Comparison of ENCODE assay signal across 10 cellular contexts in the genomic region with DNA sequence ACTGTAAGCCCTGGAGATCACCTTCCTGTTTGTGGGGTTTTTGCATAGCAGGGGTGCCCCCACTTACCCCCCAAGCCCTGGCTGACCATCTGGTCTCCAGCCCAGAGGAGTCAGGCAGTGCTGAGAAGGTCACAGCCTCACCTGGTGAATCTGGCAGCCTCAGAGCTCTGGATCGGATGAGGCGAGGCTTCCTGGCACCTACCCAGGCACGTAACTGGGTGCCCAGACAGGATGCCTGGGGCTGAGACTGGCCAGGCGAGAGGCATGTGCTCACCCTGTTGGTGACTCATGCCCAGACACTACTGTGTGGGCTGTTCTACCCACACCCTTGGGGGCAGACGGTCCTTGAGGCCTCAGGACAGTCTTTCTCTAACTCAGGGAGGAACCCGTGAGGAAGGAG. TPM values are rescaled to one million over a fixed set of nuclear protein-coding genes. Genes with fewer than 3 reads are reported as not detected.
DNase-seq lines count a peak whose midpoint lies in the region; ATAC-seq and TF ChIP-seq lines count a peak whose summit lies in the region.
"Had no signal": no experiment of that assay in that cellular context is flagged by ENCODE, and none has a peak within 500 bp of the region (broad histone marks: within the 10 kb centered on the region; RNA-seq: fewer than 3 reads in every experiment).

No MANE protein-coding gene starts in this region.

- TF ChIP-seq POLR2A in sigmoid colon (IDR thresholded peaks at IDR 0.05): no peak

- no peaks in the 10 kb centered on the region for H3K27me3 Mint-ChIP-seq in CD4-positive, alpha-beta T cell

- WGBS in sigmoid colon, 2 donors: 4 to 47% methylated on average over 6 of the region's 6 CpGs

- H3K36me3 ChIP-seq in sigmoid colon: no peaks in the 10 kb centered on the region
- no peaks in the 10 kb centered on the region for H3K36me3 ChIP-seq in H7 (replicated peaks; ENCODE audit: control insufficient read depth, insufficient read depth, low read length)
- H3K36me3 ChIP-seq: uterus had no signal

- TF ChIP-seq EP300 in sigmoid colon (IDR thresholded peaks at IDR 0.05): peak in 1 of 4 donors; percentile 31

- DNase-seq in GOT3 (lab: John Stamatoyannopoulos, UW): peak; percentile 43
- DNase-seq in T1000 (lab: John Stamatoyannopoulos, UW): peak; percentile 69
- DNase-seq in foreskin melanocyte: peak; percentile 88
- DNase-seq in sigmoid colon: no peak
- DNase-seq in CD4-positive, alpha-beta T cell: no peak
- DNase-seq in NCI-H1436 treated with DMSO at 0.1 percent for 48 hours (lab: John Stamatoyannopoulos, UW): no peak
- no peak for DNase-seq in H7
- DNase-seq in ecto neural progenitor cell (ENCODE audit: low spot score): no peak
- DNase-seq: activated CD8-positive, alpha-beta memory T cell treated with anti-CD3 and anti-CD28 coated beads, Interleukin-2, amount 10 ng/mL, durations not matched to agents 7 days and 5 days had no signal

- TF ChIP-seq CTCF in sigmoid colon (IDR thresholded peaks at IDR 0.05): no peak
- no peak for TF ChIP-seq CTCF in CD4-positive, alpha-beta T cell (IDR thresholded peaks at IDR 0.05)

- H3K27ac ChIP-seq in sigmoid colon: peak overlapping the region in 3 of 4 donors; percentile 8 to 53 (median 26)
- H3K27ac ChIP-seq in CD4-positive, alpha-beta T cell (ENCODE audit: low read depth, low read length): no peak overlapping the region
- H3K27ac ChIP-seq: uterus had no signal

- no peaks in the 10 kb centered on the region for H3K36me3 Mint-ChIP-seq in CD4-positive, alpha-beta T cell (ENCODE audit: low read depth)
- H3K36me3 Mint-ChIP-seq: activated CD8-positive, alpha-beta memory T cell treated with anti-CD3 and anti-CD28 coated beads, Interleukin-2, amount 10 ng/mL, durations not matched to agents 7 days and 5 days had no signal

- H3K27me3 ChIP-seq in sigmoid colon: no peaks in the 10 kb centered on the region
- H3K27me3 ChIP-seq in CD4-positive, alpha-beta T cell (ENCODE audit: control insufficient read depth, insufficient read depth, low read length): no peaks in the 10 kb centered on the region
- H3K27me3 ChIP-seq in H7 (ENCODE audit: control insufficient read depth, insufficient read depth, low read length): no peaks in the 10 kb centered on the region
- H3K27me3 ChIP-seq: uterus had no signal

- ATAC-seq in CD4-positive, alpha-beta T cell (ENCODE audit: poor library complexity): no peak
- ATAC-seq: activated CD8-positive, alpha-beta memory T cell treated with anti-CD3 and anti-CD28 coated beads, Interleukin-2, amount 10 ng/mL, durations not matched to agents 7 days and 5 days had no signal

- peaks cover 5% of the 10 kb centered on the region for H3K4me1 Mint-ChIP-seq in CD4-positive, alpha-beta T cell (ENCODE audit: low read depth)

- no peak overlapping the region for H3K27ac Mint-ChIP-seq in CD4-positive, alpha-beta T cell
- H3K27ac Mint-ChIP-seq: activated CD8-positive, alpha-beta memory T cell treated with anti-CD3 and anti-CD28 coated beads, Interleukin-2, amount 10 ng/mL, durations not matched to agents 7 days and 5 days had no signal

- CTCF ChIA-PET in CD4-positive, alpha-beta T cell (lab: Charles Lee): interaction anchor here (3.3 kb wide), 1 partner anchor 108 kb away, joined by 17 read pairs; no protein-coding TSS in a partner anchor

- H3K4me3 ChIP-seq in sigmoid colon: no peak overlapping the region
- H3K4me3 ChIP-seq in H7 (ENCODE audit: insufficient read depth, low read depth, low read length): no peak overlapping the region
- H3K4me3 ChIP-seq: uterus had no signal

- H3K4me1 ChIP-seq in sigmoid colon: peaks cover 0 to 16% (median 13%) of the 10 kb centered on the region in 4 donors
- H3K4me1 ChIP-seq: uterus had no signal

- H3K9me3 ChIP-seq in sigmoid colon: no peaks in the 10 kb centered on the region
- no peaks in the 10 kb centered on the region for H3K9me3 ChIP-seq in CD4-positive, alpha-beta T cell (ENCODE audit: control insufficient read depth, low read length)
- H3K9me3 ChIP-seq: uterus had no signal

- no peak overlapping the region for H3K4me3 Mint-ChIP-seq in CD4-positive, alpha-beta T cell
- H3K4me3 Mint-ChIP-seq: activated CD8-positive, alpha-beta memory T cell treated with anti-CD3 and anti-CD28 coated beads, Interleukin-2, amount 10 ng/mL, durations not matched to agents 7 days and 5 days had no signal

- POLR2A ChIA-PET in CD4-positive, alpha-beta T cell (lab: Charles Lee): no interaction called here

- intact Hi-C loops in sigmoid colon (cut with DNase I): no loop called here
- intact Hi-C loops in CD4-positive, alpha-beta T cell (cut with DNase I, micrococcal nuclease): no loop called here

- H3K9me3 Mint-ChIP-seq in CD4-positive, alpha-beta T cell: no peaks in the 10 kb centered on the region

RNA-seq across cellular contexts. Expression of gene PADI3, which starts 15.2 kb away (rescaled TPM):
- not detected for total RNA-seq in sigmoid colon
- under 1 TPM in 1 of 3 donors, not detected in 2; 0.51 TPM for polyA plus RNA-seq in sigmoid colon
- total RNA-seq in CD4-positive, alpha-beta T cell: not detected
- 1.2 and 4.1 TPM in 2 replicates for total RNA-seq in H7 (2014; rRNA removed; shearing (Covaris generic))
- total RNA-seq: activated CD8-positive, alpha-beta memory T cell treated with anti-CD3 and anti-CD28 coated beads, Interleukin-2, amount 10 ng/mL, durations not matched to agents 7 days and 5 days; uterus had no signal

RNA-seq across cellular contexts. Expression of gene PADI1, which starts 28.7 kb away (rescaled TPM):
- not detected for total RNA-seq in sigmoid colon
- polyA plus RNA-seq in sigmoid colon: under 1 TPM; under 0.01 to 0.92 (median 0.63) TPM
- not detected for total RNA-seq in CD4-positive, alpha-beta T cell
- total RNA-seq in H7 (2014; rRNA removed; shearing (Covaris generic)): 0.07 and 0.45 TPM in 2 replicates
- total RNA-seq: activated CD8-positive, alpha-beta memory T cell treated with anti-CD3 and anti-CD28 coated beads, Interleukin-2, amount 10 ng/mL, durations not matched to agents 7 days and 5 days had no signal

Comparison
In these comparisons a context has a peak if more than half of its experiments do, and no peak if none do; other contexts are left out.
1. DNase-seq: peak in GOT3 (single experiment), T1000 (single experiment) and foreskin melanocyte (single experiment); none in sigmoid colon (single experiment), CD4-positive, alpha-beta T cell (0 of 10), NCI-H1436 treated with DMSO at 0.1 percent for 48 hours (single experiment), H7 (single experiment) and ecto neural progenitor cell (single experiment).